In the genomic region with DNA sequence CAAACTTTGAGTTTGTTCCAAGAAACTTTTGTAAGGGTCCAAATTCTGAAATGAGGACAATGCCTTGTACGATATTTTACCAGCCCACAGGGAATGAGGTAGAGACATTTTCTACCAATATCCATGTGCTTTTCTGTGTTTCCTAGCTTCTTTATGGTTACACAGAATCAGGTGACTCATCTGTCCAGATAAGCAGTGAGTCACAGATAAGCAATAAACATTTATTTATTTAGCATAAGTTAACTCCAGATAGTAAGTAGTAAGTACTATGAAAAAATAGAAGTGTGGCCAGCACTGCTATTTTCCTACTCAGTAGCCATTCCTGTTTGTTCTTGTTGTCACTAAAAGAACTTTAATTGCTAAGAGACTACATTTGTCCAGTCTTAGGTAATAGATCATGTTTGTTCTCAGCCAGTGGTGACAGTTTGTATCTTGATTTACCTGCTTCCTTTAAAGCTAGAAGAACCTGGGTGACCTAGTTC, we compare ENCODE assay signal across 13 cellular contexts. TPM values are rescaled to one million over a fixed set of nuclear protein-coding genes. Genes with fewer than 3 reads are reported as not detected.
DNase-seq lines count a peak whose midpoint lies in the region; ATAC-seq and TF ChIP-seq lines count a peak whose summit lies in the region.
"Had no signal": no experiment of that assay in that cellular context is flagged by ENCODE, and none has a peak within 500 bp of the region (broad histone marks: within the 10 kb centered on the region; RNA-seq: fewer than 3 reads in every experiment).

No MANE protein-coding gene starts in this region.

- TF ChIP-seq RAD21 in HCT116 (IDR thresholded peaks at IDR 0.05; ENCODE audit: low read depth), result no peak

- ATAC-seq in HCT116, result peak; percentile 75
- ATAC-seq in activated CD4-positive, CD25-positive, alpha-beta regulatory T cell treated with anti-CD3 and anti-CD28 coated beads, Interleukin-2, amount 50 U/mL, for 24 hours, result no peak

- intact Hi-C loops in HCT116 (cut with micrococcal nuclease), result no loop called here

- no peak for TF ChIP-seq POLR2A in HCT116 (IDR thresholded peaks at IDR 0.05; ENCODE audit: borderline replicate concordance, extremely low read depth, insufficient read depth, insufficient read length)

- H3K4me1 ChIP-seq in HCT116 (ENCODE audit: control insufficient read depth in 1 of 2, insufficient read depth in 2 of 2, low read length in 2 of 2) (peaks cover 23 to 38% of the 10 kb centered on the region in 2 experiments), hepatocyte (ENCODE audit: insufficient read depth) (peaks cover 33% of the 10 kb centered on the region)

- peak overlapping the region in 1 of 2 experiments; percentile 14; a peak in 1 of 4 replicates for H3K4me3 ChIP-seq in HCT116 (replicated peaks in 1 of 2; ENCODE audit: low read depth in 1 of 2, low read length in 2 of 2)
- H3K4me3 ChIP-seq in hepatocyte, result no peak overlapping the region
- H3K4me3 ChIP-seq in MG63, result no peak overlapping the region
- H3K4me3 ChIP-seq: lung had no signal

- POLR2A ChIA-PET in HCT116 (lab: Charles Lee), result no interaction called here

- H3K9me2 ChIP-seq in HCT116 (ENCODE audit: insufficient read depth), result no peaks in the 10 kb centered on the region
- H3K9me2 ChIP-seq in hepatocyte (replicated peaks; ENCODE audit: insufficient read depth), result no peaks in the 10 kb centered on the region

- peak overlapping the region; percentile 57 for H3K4me2 ChIP-seq in HCT116 (ENCODE audit: low read length)
- H3K4me2 ChIP-seq in hepatocyte, result peak overlapping the region; percentile 33

- peak overlapping the region; percentile 32 for H3K9ac ChIP-seq in HCT116 (ENCODE audit: low read length)

- no peak for TF ChIP-seq CTCF in 22Rv1 (IDR thresholded peaks at IDR 0.05)
- no peak for TF ChIP-seq CTCF in HCT116 (IDR thresholded peaks at IDR 0.05 in 2 of 3, conservative IDR thresholded peaks at IDR 0.05 in 1 of 3; ENCODE audit: borderline replicate concordance in 1 of 3, insufficient read depth in 1 of 3, low read depth in 2 of 3, low read length in 2 of 3)
- no peak for TF ChIP-seq CTCF in hepatocyte (IDR thresholded peaks at IDR 0.05; ENCODE audit: poor library complexity)

- CTCF ChIA-PET in HCT116 (lab: Charles Lee), result interaction anchor here (1.0 kb wide), 1 partner anchor 20 kb away, joined by 3 read pairs; no protein-coding TSS in a partner anchor

- RAD21 ChIA-PET in HCT116 (lab: Charles Lee; ENCODE audit: low non-redundant PET in 1 of 2, low total read pairs in 2 of 2, uncharacterized antibody in 2 of 2, unreplicated experiment in 2 of 2), result no interaction called here

- 21% methylated on average over 1 of the region's 1 CpG for WGBS in hepatocyte (ENCODE audit: low lambda C conversion rate, missing lambda C conversion rate)

- H3K79me2 ChIP-seq in HCT116 (ENCODE audit: insufficient read depth, low read length) (peaks cover 51% of the 10 kb centered on the region), hepatocyte (peaks cover 92% of the 10 kb centered on the region)

- no peaks in the 10 kb centered on the region for H3K36me3 ChIP-seq in HCT116 (ENCODE audit: control insufficient read depth in 1 of 2, insufficient read depth in 2 of 2, low read length in 2 of 2)
- H3K36me3 ChIP-seq in hepatocyte (replicated peaks; ENCODE audit: insufficient read depth, low read depth), result no peaks in the 10 kb centered on the region
- no peaks in the 10 kb centered on the region for H3K36me3 ChIP-seq in MG63

- H3K9me3 ChIP-seq in HCT116 (ENCODE audit: control insufficient read depth in 1 of 2, insufficient read depth in 1 of 2, low read depth in 1 of 2, low read length in 2 of 2) (no peaks in the 10 kb centered on the region), hepatocyte (ENCODE audit: low read depth) (no peaks in the 10 kb centered on the region), MG63 (no peaks in the 10 kb centered on the region)

- DNase-seq in HCT116 (ENCODE audit: low read depth, low spot score) (no peak), SW480 (ENCODE audit: low spot score) (peak; percentile 78), hepatocyte (ENCODE audit: low spot score) (peak; percentile 62), NCI-H748 treated with DMSO at 0.1 percent for 48 hours (lab: John Stamatoyannopoulos, UW) (no peak), MG63 (no peak)
- no peak for DNase-seq in stimulated activated CD4-positive, alpha-beta T cell treated with anti-CD3 and anti-CD28 coated beads, Interleukin-4, amount 100 ng/mL, for 4 hours
- DNase-seq: effector CD8-positive, alpha-beta T cell; NCI-H2081; T-helper 9 cell had no signal

- H3K27ac ChIP-seq in 22Rv1 (peak overlapping the region; percentile 67), HCT116 (ENCODE audit: low read depth, low read length) (peak overlapping the region; percentile 2; the same call in 1 of the 2 replicates), hepatocyte (peak overlapping the region; percentile 79)

- H2AFZ ChIP-seq in HCT116 (ENCODE audit: low read depth, low read length, poor library complexity, severe bottlenecking) (no peak overlapping the region), hepatocyte (no peak overlapping the region)

- no TSS peak for BruUV-seq in HCT116 (replicated peaks; lab: Mats Ljungman, UMichigan)

- no peaks in the 10 kb centered on the region for H3K27me3 ChIP-seq in HCT116 (ENCODE audit: insufficient read depth, low read length)
- H3K27me3 ChIP-seq in hepatocyte, result no peaks in the 10 kb centered on the region
- H3K27me3 ChIP-seq in MG63, result no peaks in the 10 kb centered on the region

- H4K20me1 ChIP-seq in HCT116 (ENCODE audit: insufficient read depth), result no peaks in the 10 kb centered on the region
- H4K20me1 ChIP-seq in hepatocyte (ENCODE audit: insufficient read depth, poor library complexity, severe bottlenecking), result no peaks in the 10 kb centered on the region

TF ChIP-seq in HCT116, 20 proteins besides CTCF, POLR2A, EP300 and RAD21 (continues in another document):
- TF ChIP-seq, protein P1, sequence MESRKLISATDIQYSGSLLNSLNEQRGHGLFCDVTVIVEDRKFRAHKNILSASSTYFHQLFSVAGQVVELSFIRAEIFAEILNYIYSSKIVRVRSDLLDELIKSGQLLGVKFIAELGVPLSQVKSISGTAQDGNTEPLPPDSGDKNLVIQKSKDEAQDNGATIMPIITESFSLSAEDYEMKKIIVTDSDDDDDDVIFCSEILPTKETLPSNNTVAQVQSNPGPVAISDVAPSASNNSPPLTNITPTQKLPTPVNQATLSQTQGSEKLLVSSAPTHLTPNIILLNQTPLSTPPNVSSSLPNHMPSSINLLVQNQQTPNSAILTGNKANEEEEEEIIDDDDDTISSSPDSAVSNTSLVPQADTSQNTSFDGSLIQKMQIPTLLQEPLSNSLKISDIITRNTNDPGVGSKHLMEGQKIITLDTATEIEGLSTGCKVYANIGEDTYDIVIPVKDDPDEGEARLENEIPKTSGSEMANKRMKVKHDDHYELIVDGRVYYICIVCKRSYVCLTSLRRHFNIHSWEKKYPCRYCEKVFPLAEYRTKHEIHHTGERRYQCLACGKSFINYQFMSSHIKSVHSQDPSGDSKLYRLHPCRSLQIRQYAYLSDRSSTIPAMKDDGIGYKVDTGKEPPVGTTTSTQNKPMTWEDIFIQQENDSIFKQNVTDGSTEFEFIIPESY (IDR thresholded peaks at IDR 0.05; ENCODE audit: extremely low read depth, insufficient replicate concordance, low read length), result no peak
- TF ChIP-seq SRF (IDR thresholded peaks at IDR 0.05; ENCODE audit: low read depth) (no peak), ZNF274 (IDR thresholded peaks at IDR 0.05; ENCODE audit: low read depth, low read length) (no peak), JUND (IDR thresholded peaks at IDR 0.05) (peak; percentile 55), FOSL1 (IDR thresholded peaks at IDR 0.05; ENCODE audit: low read depth) (peak; percentile 76)
- TF ChIP-seq, protein P2, sequence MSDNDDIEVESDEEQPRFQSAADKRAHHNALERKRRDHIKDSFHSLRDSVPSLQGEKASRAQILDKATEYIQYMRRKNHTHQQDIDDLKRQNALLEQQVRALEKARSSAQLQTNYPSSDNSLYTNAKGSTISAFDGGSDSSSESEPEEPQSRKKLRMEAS (IDR thresholded peaks at IDR 0.05), result 0 out of 2 replicates have a peak, but pooled peaks have one; percentile 22
- TF ChIP-seq, protein P3, sequence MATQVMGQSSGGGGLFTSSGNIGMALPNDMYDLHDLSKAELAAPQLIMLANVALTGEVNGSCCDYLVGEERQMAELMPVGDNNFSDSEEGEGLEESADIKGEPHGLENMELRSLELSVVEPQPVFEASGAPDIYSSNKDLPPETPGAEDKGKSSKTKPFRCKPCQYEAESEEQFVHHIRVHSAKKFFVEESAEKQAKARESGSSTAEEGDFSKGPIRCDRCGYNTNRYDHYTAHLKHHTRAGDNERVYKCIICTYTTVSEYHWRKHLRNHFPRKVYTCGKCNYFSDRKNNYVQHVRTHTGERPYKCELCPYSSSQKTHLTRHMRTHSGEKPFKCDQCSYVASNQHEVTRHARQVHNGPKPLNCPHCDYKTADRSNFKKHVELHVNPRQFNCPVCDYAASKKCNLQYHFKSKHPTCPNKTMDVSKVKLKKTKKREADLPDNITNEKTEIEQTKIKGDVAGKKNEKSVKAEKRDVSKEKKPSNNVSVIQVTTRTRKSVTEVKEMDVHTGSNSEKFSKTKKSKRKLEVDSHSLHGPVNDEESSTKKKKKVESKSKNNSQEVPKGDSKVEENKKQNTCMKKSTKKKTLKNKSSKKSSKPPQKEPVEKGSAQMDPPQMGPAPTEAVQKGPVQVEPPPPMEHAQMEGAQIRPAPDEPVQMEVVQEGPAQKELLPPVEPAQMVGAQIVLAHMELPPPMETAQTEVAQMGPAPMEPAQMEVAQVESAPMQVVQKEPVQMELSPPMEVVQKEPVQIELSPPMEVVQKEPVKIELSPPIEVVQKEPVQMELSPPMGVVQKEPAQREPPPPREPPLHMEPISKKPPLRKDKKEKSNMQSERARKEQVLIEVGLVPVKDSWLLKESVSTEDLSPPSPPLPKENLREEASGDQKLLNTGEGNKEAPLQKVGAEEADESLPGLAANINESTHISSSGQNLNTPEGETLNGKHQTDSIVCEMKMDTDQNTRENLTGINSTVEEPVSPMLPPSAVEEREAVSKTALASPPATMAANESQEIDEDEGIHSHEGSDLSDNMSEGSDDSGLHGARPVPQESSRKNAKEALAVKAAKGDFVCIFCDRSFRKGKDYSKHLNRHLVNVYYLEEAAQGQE (IDR thresholded peaks at IDR 0.05; ENCODE audit: low read depth), result no peak
- TF ChIP-seq, protein P4, sequence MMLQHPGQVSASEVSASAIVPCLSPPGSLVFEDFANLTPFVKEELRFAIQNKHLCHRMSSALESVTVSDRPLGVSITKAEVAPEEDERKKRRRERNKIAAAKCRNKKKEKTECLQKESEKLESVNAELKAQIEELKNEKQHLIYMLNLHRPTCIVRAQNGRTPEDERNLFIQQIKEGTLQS (IDR thresholded peaks at IDR 0.05), result no peak

RNA-seq across cellular contexts. Expression of a gene that starts 7.4 kb away (rescaled TPM):
- 43.1 TPM for total RNA-seq in HCT116 (2021; ENCODE audit: unreplicated experiment)
- polyA plus RNA-seq in HCT116 (2012), result 7.5 and 8.8 TPM in 2 replicates
- 36.1 and 38.7 TPM in 2 replicates for total RNA-seq in hepatocyte
- 28.7 and 31.9 TPM in 2 replicates for polyA plus RNA-seq in hepatocyte
- 0.47 and 1.1 TPM in 2 replicates for total RNA-seq in MG63 (2014; rRNA removed; shearing (Covaris generic); ENCODE audit: low replicate concordance)

RNA-seq across cellular contexts. Expression of a gene that starts 50.0 kb away (rescaled TPM):
- total RNA-seq in HCT116 (2021; ENCODE audit: unreplicated experiment), result 1.8 TPM
- 1.6 and 1.9 TPM in 2 replicates for polyA plus RNA-seq in HCT116 (2012)
- total RNA-seq in hepatocyte, result 1.2 and 1.3 TPM in 2 replicates
- polyA plus RNA-seq in hepatocyte, result 2.0 and 2.3 TPM in 2 replicates
- 0.32 and 0.49 TPM in 2 replicates for total RNA-seq in MG63 (2014; rRNA removed; shearing (Covaris generic); ENCODE audit: low replicate concordance)
- polyA plus RNA-seq: IgD-negative memory B cell had no signal

Comparison
In these comparisons a context has a peak if more than half of its experiments do, and no peak if none do; other contexts are left out.
1. H3K27ac ChIP-seq: peak in every context shown above with its lines; median percentile 79 in hepatocyte; 67 in 22Rv1; 2 in HCT116.
2. DNase-seq: peak in SW480 (single experiment) and hepatocyte (single experiment); none in HCT116 (single experiment), NCI-H748 treated with DMSO at 0.1 percent for 48 hours (single experiment), stimulated activated CD4-positive, alpha-beta T cell treated with anti-CD3 and anti-CD28 coated beads, Interleukin-4, amount 100 ng/mL, for 4 hours (0 of 2) and MG63 (single experiment).
3. RNA of a gene that starts 7.4 kb away (total RNA-seq): 43.1 TPM in HCT116 (single experiment) and 36.1 to 38.7 TPM in hepatocyte; 0.47 to 1.1 TPM in MG63; every median in the first group is over 10 times any median in the second.